ENCODE assay signal across 9 cellular contexts in the genomic region with DNA sequence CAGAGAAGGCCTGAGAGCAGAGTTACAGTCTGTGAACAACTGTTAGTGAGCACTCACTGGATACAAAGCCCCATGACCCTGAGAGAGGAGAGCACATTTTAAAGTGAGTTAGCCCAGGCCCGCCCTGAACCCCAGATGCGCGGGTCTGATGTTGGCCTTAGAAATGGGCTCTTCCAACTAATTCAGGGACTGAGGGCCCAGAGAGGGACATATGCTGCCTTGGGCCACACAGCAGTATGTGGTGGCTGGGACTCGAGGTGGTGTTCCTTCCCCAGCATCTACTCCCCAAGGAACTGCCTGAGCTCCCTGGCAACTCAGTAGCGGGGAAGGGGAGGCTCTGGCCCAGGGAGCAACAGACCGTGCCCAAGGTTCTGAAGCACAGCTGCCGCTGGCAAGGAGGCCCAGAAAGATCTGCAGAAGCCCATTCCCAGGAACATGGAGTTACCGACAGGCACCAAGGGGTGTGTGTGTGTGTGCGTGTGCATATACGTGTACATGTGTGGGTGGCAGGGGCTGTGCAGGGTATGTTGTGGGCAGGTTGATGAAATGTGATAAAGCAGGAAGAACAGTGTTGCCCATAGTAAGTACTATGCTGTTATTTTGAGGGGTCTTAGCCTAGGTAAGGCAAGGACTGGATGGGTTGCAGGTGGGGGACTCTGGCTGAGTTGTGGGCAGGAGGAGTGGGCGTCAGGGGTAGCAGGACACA. TPM values are rescaled to one million over a fixed set of nuclear protein-coding genes. Genes with fewer than 3 reads are reported as not detected.
DNase-seq lines count a peak whose midpoint lies in the region; ATAC-seq and TF ChIP-seq lines count a peak whose summit lies in the region.
"Had no signal": no experiment of that assay in that cellular context is flagged by ENCODE, and none has a peak within 500 bp of the region (broad histone marks: within the 10 kb centered on the region; RNA-seq: fewer than 3 reads in every experiment).

No MANE protein-coding gene starts in this region.

- no peak overlapping the region for H4K5ac ChIP-seq in H9 (ENCODE audit: insufficient read length, low read depth, low read length)

- ATAC-seq in T-helper 17 cell, result no peak
- no peak for ATAC-seq in gastroesophageal sphincter
- no peak for ATAC-seq in GM21423 (IDR thresholded peaks at IDR 0.05; ENCODE audit: unreplicated experiment)
- no peak for ATAC-seq in HG03039 (IDR thresholded peaks at IDR 0.05; ENCODE audit: unreplicated experiment)

- DNase-seq in H9 (no peak), T-helper 17 cell (no peak), spleen (peak; percentile 51), caudate nucleus (lab: John Stamatoyannopoulos, UW) (no peak)
- DNase-seq in NK-92 treated with Interleukin-12 subunit alpha and Interleukin-12 subunit beta, amount 100 ng/mL, for 24 hours (lab: John Stamatoyannopoulos, UW), result no peak

- no peaks in the 10 kb centered on the region for H3K23me2 ChIP-seq in H9 (ENCODE audit: insufficient read length, low read depth, low read length, poor library complexity, severe bottlenecking)

- H3K27me3 ChIP-seq in H9 (ENCODE audit: insufficient read depth, low read length) (no peaks in the 10 kb centered on the region), gastroesophageal sphincter (peaks cover 5% of the 10 kb centered on the region), spleen (replicated peaks in 1 of 7) (peaks cover 0 to 23% (median 11%) of the 10 kb centered on the region in 7 donors)

- no peaks in the 10 kb centered on the region for H3K79me1 ChIP-seq in H9 (ENCODE audit: insufficient read depth, low read depth, low read length, poor library complexity, severe bottlenecking)

- no peak for TF ChIP-seq POLR2A in gastroesophageal sphincter (IDR thresholded peaks at IDR 0.05)
- TF ChIP-seq POLR2A in spleen (IDR thresholded peaks at IDR 0.05), result no peak

- H3K36me3 ChIP-seq in gastroesophageal sphincter, result no peaks in the 10 kb centered on the region
- no peaks in the 10 kb centered on the region for H3K36me3 ChIP-seq in spleen

- no peak overlapping the region for H2BK5ac ChIP-seq in H9 (ENCODE audit: insufficient read length, low read length)

- no peak for TF ChIP-seq EP300 in gastroesophageal sphincter (IDR thresholded peaks at IDR 0.05)

- H3K4me3 ChIP-seq in gastroesophageal sphincter, result no peak overlapping the region
- H3K4me3 ChIP-seq in spleen, result no peak overlapping the region

- TF ChIP-seq CTCF in H9 (conservative IDR thresholded peaks at IDR 0.05) (no peak), gastroesophageal sphincter (IDR thresholded peaks at IDR 0.05) (no peak), spleen (IDR thresholded peaks at IDR 0.05 in 8 of 11, conservative IDR thresholded peaks at IDR 0.05 in 3 of 11) (no peak)

- H3K23ac ChIP-seq in H9 (ENCODE audit: insufficient read length, low read depth, low read length), result no peak overlapping the region

- H3K4ac ChIP-seq in H9 (ENCODE audit: low read depth, low read length), result no peak overlapping the region

- H3K4me1 Mint-ChIP-seq in H9 (peaks cover 10 to 24% of the 10 kb centered on the region in 2 experiments), T-helper 17 cell (peaks cover 31% of the 10 kb centered on the region)

- H3K27ac Mint-ChIP-seq in H9, result no peak overlapping the region
- H3K27ac Mint-ChIP-seq in T-helper 17 cell, result peak overlapping the region; percentile 86
- H3K27ac Mint-ChIP-seq: activated T-cell treated with anti-CD3 and anti-CD28 coated beads, Interleukin-2, amount 50 U/mL, for 72 hours had no signal

- no peak overlapping the region for H2AK5ac ChIP-seq in H9 (ENCODE audit: insufficient read length, low read length)

- H2BK15ac ChIP-seq in H9 (ENCODE audit: low read depth, low read length), result no peak overlapping the region

- H4K8ac ChIP-seq in H9 (replicated peaks; ENCODE audit: insufficient read length, low read depth, low read length), result no peak overlapping the region

- H3K18ac ChIP-seq in H9 (ENCODE audit: insufficient read length, low read depth, low read length), result no peak overlapping the region

- H3K14ac ChIP-seq in H9 (ENCODE audit: insufficient read depth, low read length), result no peak overlapping the region; the same call in 1 of the 2 replicates

- H3K27ac ChIP-seq in H9 (ENCODE audit: insufficient read length, low read depth, low read length) (no peak overlapping the region), gastroesophageal sphincter (peak overlapping the region in 3 of 4 donors; percentile 56 to 85 (median 66)), spleen (no peak overlapping the region), caudate nucleus (ENCODE audit: low read depth, low read length) (no peak overlapping the region)

- no peak overlapping the region for H3K4me2 ChIP-seq in H9 (ENCODE audit: insufficient read depth, insufficient read length, low read length)

- H2BK120ac ChIP-seq in H9 (ENCODE audit: low read depth, low read length, poor library complexity, severe bottlenecking), result no peak overlapping the region

- H2BK20ac ChIP-seq in H9 (ENCODE audit: low read depth, low read length, poor library complexity, severe bottlenecking), result no peak overlapping the region

- H3K9me3 ChIP-seq in H9 (ENCODE audit: control insufficient read depth, low read depth, low read length) (no peaks in the 10 kb centered on the region), T-helper 17 cell (ENCODE audit: control insufficient read depth, low read length, poor library complexity, severe bottlenecking) (no peaks in the 10 kb centered on the region), gastroesophageal sphincter (no peaks in the 10 kb centered on the region), spleen (no peaks in the 10 kb centered on the region)

- no peak overlapping the region for H3K9ac ChIP-seq in H9 (ENCODE audit: extremely low read depth, insufficient read length, low read length)

- no peak overlapping the region for H3T11ph ChIP-seq in H9 (ENCODE audit: low read length)

- H3K79me2 ChIP-seq in H9 (ENCODE audit: insufficient read depth, low read length), result no peaks in the 10 kb centered on the region

- WGBS in H9 (ENCODE audit: extremely low coverage, insufficient read length, low lambda C conversion rate), result no CpG with 5 or more reads among the region's 11 CpGs
- WGBS in gastroesophageal sphincter (ENCODE audit: low coverage in 1 of 2), 2 donors, result 91 to 100% methylated on average over 1 to 3 of the region's 11 CpGs
- WGBS in spleen, 5 donors, result 85 to 92% (median 89%) methylated on average over 9 to 11 of the region's 11 CpGs

- H3K56ac ChIP-seq in H9 (ENCODE audit: insufficient read length, low read depth, low read length), result no peak overlapping the region

- peaks cover 6% of the 10 kb centered on the region for H3K27me3 Mint-ChIP-seq in H9 (ENCODE audit: low read depth)
- no peaks in the 10 kb centered on the region for H3K27me3 Mint-ChIP-seq in T-helper 17 cell

- no peak overlapping the region for H4K91ac ChIP-seq in H9 (ENCODE audit: insufficient read length, low read depth, low read length)

- H3K36me3 Mint-ChIP-seq in H9 (ENCODE audit: insufficient read depth in 1 of 3, low read depth in 3 of 3) (no peaks in the 10 kb centered on the region), T-helper 17 cell (ENCODE audit: low read depth) (no peaks in the 10 kb centered on the region)

- no peaks in the 10 kb centered on the region for H3K9me3 Mint-ChIP-seq in H9
- H3K9me3 Mint-ChIP-seq: activated T-cell treated with anti-CD3 and anti-CD28 coated beads, Interleukin-2, amount 50 U/mL, for 72 hours had no signal

- no peaks in the 10 kb centered on the region for H4K20me1 ChIP-seq in H9 (ENCODE audit: control insufficient read depth, insufficient read depth, insufficient read length)

- no peak overlapping the region for H2BK12ac ChIP-seq in H9 (ENCODE audit: insufficient read length, low read depth, low read length)

- H3K4me1 ChIP-seq in H9 (ENCODE audit: insufficient read depth, low read length), result no peaks in the 10 kb centered on the region; the same call in 1 of the 2 replicates
- H3K4me1 ChIP-seq in gastroesophageal sphincter, result peaks cover 6 to 65% (median 43%) of the 10 kb centered on the region in 3 donors
- peaks cover 3 to 34% (median 20%) of the 10 kb centered on the region in 6 donors for H3K4me1 ChIP-seq in spleen

- intact Hi-C loops in spleen (cut with DNase I; ENCODE audit: low total_unique reads), result loop anchor here (10.0 kb wide), 1 partner anchor 833 kb away; no protein-coding TSS in a partner anchor

- H3K4me3 Mint-ChIP-seq in H9, result peak overlapping the region; percentile 9 to 42; a peak in 3 of 5 replicates
- H3K4me3 Mint-ChIP-seq in T-helper 17 cell, result peak overlapping the region; percentile 76

- H2AFZ ChIP-seq in H9 (ENCODE audit: low read length), result no peak overlapping the region

RNA-seq across cellular contexts. Expression of gene KRT80, which starts 40.5 kb away (rescaled TPM):
- total RNA-seq in H9 (2021) (0.07 TPM in 1 of 2 replicates, not detected in the other), T-helper 17 cell (not detected), gastroesophageal sphincter (under 1 TPM in 3 of 4 donors, not detected in 1; 0.16 to 0.54 (median 0.31) TPM), spleen (under 1 TPM in 2 of 7 donors, not detected in 5; 0.17 to 0.37 TPM)
- polyA plus RNA-seq in spleen, result under 1 TPM in 1 of 3 donors, not detected in 2; 0.03 TPM
- total RNA-seq: activated T-cell treated with anti-CD3 and anti-CD28 coated beads, Interleukin-2, amount 50 U/mL, for 72 hours had no signal

Comparison
In these comparisons a context has a peak if more than half of its experiments do, and no peak if none do; other contexts are left out.
1. H3K27ac ChIP-seq: peak in gastroesophageal sphincter (3 of 4); none in H9 (single experiment), spleen (0 of 8) and caudate nucleus (single experiment).